1 cellular context compared by ENCODE assay signal in genomic region chr2:216221806-216222205, GRCh38.
TF ChIP-seq lines count a peak whose summit lies in the region.

No MANE protein-coding gene starts in this region.

TF ChIP-seq in GM23338, 12 proteins besides CTCF, POLR2A, EP300 and RAD21 (continued from another document):
- TF ChIP-seq ZNF462 (CRISPR knock-in tag; IDR thresholded peaks at IDR 0.05) (no peak), POLR2AphosphoS5 (IDR thresholded peaks at IDR 0.05; ENCODE audit: low read depth) (no peak), EZH2 (IDR thresholded peaks at IDR 0.05; ENCODE audit: low read depth, unreplicated experiment) (no peak), ZNF331 (CRISPR knock-in tag; IDR thresholded peaks at IDR 0.05; ENCODE audit: low read depth) (no peak), ETS1 (IDR thresholded peaks at IDR 0.05) (no peak), JUNB (IDR thresholded peaks at IDR 0.05; ENCODE audit: unreplicated experiment) (no peak), NANOG (IDR thresholded peaks at IDR 0.05; ENCODE audit: borderline replicate concordance) (no peak)
